Comparison of ENCODE assay signal across 6 cellular contexts in genomic region chr9:137300607-137301085, GRCh38. TPM values are rescaled to one million over a fixed set of nuclear protein-coding genes. Genes with fewer than 3 reads are reported as not detected.
DNase-seq lines count a peak whose midpoint lies in the region; ATAC-seq and TF ChIP-seq lines count a peak whose summit lies in the region.

No MANE protein-coding gene starts in this region.

- H3K9me3 ChIP-seq in lung (ENCODE audit: control insufficient read depth in 2 of 2, insufficient read depth in 1 of 2, low read length in 1 of 2), result no peaks in the 10 kb centered on the region

- peak overlapping the region in 1 of 2 donors; percentile 79 for H3K27ac ChIP-seq in lung (ENCODE audit: low read depth in 1 of 2, low read length in 1 of 2)

- no peaks in the 10 kb centered on the region for H3K36me3 ChIP-seq in lung (ENCODE audit: control insufficient read depth in 2 of 2, insufficient read depth in 2 of 2, low read length in 2 of 2)

- intact Hi-C loops in activated B cell treated with CpG ODN at 0.5 μM for 24 hours (cut with micrococcal nuclease), result no loop called here

- DNase-seq in GM12864 (ENCODE audit: low read depth) (no peak), activated B cell treated with CpG ODN at 0.5 μM for 24 hours (no peak), lung (ENCODE audit: low spot score) (no peak), cerebellar nuclear complex (lab: John Stamatoyannopoulos, UW) (no peak)
- no peak for DNase-seq in stimulated activated CD4-positive, alpha-beta T cell treated with anti-CD3 and anti-CD28 coated beads, Interleukin-4, amount 100 ng/mL, for 24 hours

- ATAC-seq in activated B cell treated with CpG ODN at 0.5 μM for 24 hours (ENCODE audit: low read depth) (no peak), lung (ENCODE audit: insufficient read depth, low FRiP score) (no peak), HG03342 (IDR thresholded peaks at IDR 0.05; ENCODE audit: unreplicated experiment) (no peak)

- peak overlapping the region; percentile 24 for H3K27ac Mint-ChIP-seq in activated B cell treated with CpG ODN at 0.5 μM for 24 hours

- 0 to 2% methylated on average over 23 of the region's 23 CpGs for WGBS in lung, 2 donors

- POLR2A ChIA-PET in activated B cell treated with CpG ODN at 0.5 μM for 24 hours (lab: Charles Lee), result interaction anchor here (0.6 kb wide), 2 partner anchors 60 to 266 kb away, joined by 3 to 10 read pairs; partner anchors contain the start of gene TUBB4B

- no peaks in the 10 kb centered on the region for H3K9me3 Mint-ChIP-seq in activated B cell treated with CpG ODN at 0.5 μM for 24 hours

- H3K27me3 Mint-ChIP-seq in activated B cell treated with CpG ODN at 0.5 μM for 24 hours, result peaks cover 21% of the 10 kb centered on the region

- no peaks in the 10 kb centered on the region for H3K36me3 Mint-ChIP-seq in activated B cell treated with CpG ODN at 0.5 μM for 24 hours (ENCODE audit: low read depth)

- peak overlapping the region; percentile 74 for H3K4me3 Mint-ChIP-seq in activated B cell treated with CpG ODN at 0.5 μM for 24 hours

- H3K27me3 ChIP-seq in lung (ENCODE audit: control insufficient read depth, insufficient read depth), result no peaks in the 10 kb centered on the region

- peaks cover 0 to 30% of the 10 kb centered on the region in 2 donors for H3K4me1 ChIP-seq in lung (ENCODE audit: control insufficient read depth in 2 of 2, insufficient read depth in 2 of 2, low read length in 2 of 2)

- H3K4me1 Mint-ChIP-seq in activated B cell treated with CpG ODN at 0.5 μM for 24 hours, result peaks cover 20% of the 10 kb centered on the region

- TF ChIP-seq CTCF in GM12864 (IDR thresholded peaks at IDR 0.05; ENCODE audit: low read depth, low read length, missing control alignments) (no peak), activated B cell treated with CpG ODN at 0.5 μM for 24 hours (IDR thresholded peaks at IDR 0.05) (no peak), lung (IDR thresholded peaks at IDR 0.05; ENCODE audit: control extremely low read depth, extremely low read depth) (no peak)

- H3K4me3 ChIP-seq in GM12864 (ENCODE audit: low read depth, low read length) (peak overlapping the region; percentile 37), lung (peak overlapping the region; percentile 71)

- CTCF ChIA-PET in activated B cell treated with CpG ODN at 0.5 μM for 24 hours (lab: Charles Lee), result no interaction called here

RNA-seq across cellular contexts. Expression of gene NRARP, which starts 1.4 kb away (rescaled TPM):
- total RNA-seq in activated B cell treated with CpG ODN at 0.5 μM for 24 hours (1.9 and 3.0 TPM in 2 replicates), lung (10 to 100 TPM in 1 of 2 donors, 1 to 10 TPM in 1; 5.2 to 10.8 TPM)
- 1 to 10 TPM; 2.1 to 6.4 TPM for polyA plus RNA-seq in lung

RNA-seq across cellular contexts. Expression of gene TOR4A, which starts 23.1 kb away (rescaled TPM):
- total RNA-seq in activated B cell treated with CpG ODN at 0.5 μM for 24 hours (7.9 and 9.1 TPM in 2 replicates), lung (10 to 100 TPM; 12.1 to 42.5 TPM)
- 10 to 100 TPM in 1 of 2 donors, 1 to 10 TPM in 1; 9.6 to 29.2 TPM for polyA plus RNA-seq in lung

RNA-seq across cellular contexts. Expression of gene NELFB, which starts 45.5 kb away (rescaled TPM):
- total RNA-seq in activated B cell treated with CpG ODN at 0.5 μM for 24 hours (56.1 and 58.2 TPM in 2 replicates), lung (10 to 100 TPM; 30.4 to 56.2 TPM)
- polyA plus RNA-seq in lung, result 10 to 100 TPM; 37.3 to 51.1 TPM

RNA-seq across cellular contexts. Expression of gene STPG3, which starts 49.6 kb away (rescaled TPM):
- total RNA-seq in activated B cell treated with CpG ODN at 0.5 μM for 24 hours, result 0.37 TPM in 1 of 2 replicates, not detected in the other
- total RNA-seq in lung, result not detected
- polyA plus RNA-seq in lung, result under 1 TPM in 1 of 2 donors, not detected in 1; 0.18 TPM

RNA-seq across cellular contexts. Expression of gene TUBB4B, which starts 59.6 kb away (rescaled TPM):
- 182 and 197 TPM in 2 replicates for total RNA-seq in activated B cell treated with CpG ODN at 0.5 μM for 24 hours
- 100 to 1,000 TPM; 163 to 505 TPM for total RNA-seq in lung
- polyA plus RNA-seq in lung, result 100 to 1,000 TPM; 326 to 338 TPM
